Comparison of ENCODE assay signal across 14 cellular contexts in genomic region chr11:92848578-92848977, GRCh38.
A peak's percentile ranks its signal among the peaks of the same experiment; 100 is the strongest.
DNase-seq lines count a peak whose midpoint lies in the region; ATAC-seq and TF ChIP-seq lines count a peak whose summit lies in the region.
"Had no signal": no experiment of that assay in that cellular context is flagged by ENCODE, and none has a peak within 500 bp of the region (broad histone marks: within the 10 kb centered on the region; RNA-seq: fewer than 3 reads in every experiment).

No MANE protein-coding gene starts in this region.

- H3K9me3 ChIP-seq in PC-3 (ENCODE audit: low read length) = no peaks in the 10 kb centered on the region
- H3K9me3 ChIP-seq: A549, Caco-2 had no signal

- ATAC-seq in PC-3 = no peak
- no peak for ATAC-seq in GM21390 (IDR thresholded peaks at IDR 0.05; ENCODE audit: unreplicated experiment)
- ATAC-seq: A549; CD8-positive, alpha-beta T cell; GM12878; GM23338 had no signal

- H3K36me3 ChIP-seq in PC-3 (ENCODE audit: low read depth, low read length) = no peaks in the 10 kb centered on the region

- TF ChIP-seq CTCF in PC-3 (conservative IDR thresholded peaks at IDR 0.05; ENCODE audit: low read depth, low read length) (no peak), epithelial cell of esophagus (IDR thresholded peaks at IDR 0.05; ENCODE audit: insufficient read depth, low read depth, low read length, missing control alignments) (no peak), neural crest cell (conservative IDR thresholded peaks at IDR 0.05) (no peak)

- no peak overlapping the region for H3K4me3 Mint-ChIP-seq in neural crest cell
- no peak overlapping the region for H3K4me3 Mint-ChIP-seq in T-helper 2 cell treated with Interferon-gamma antibody and Interleukin-4, amounts not matched to agents 5 μg/mL and 100 μg/mL, for 36 hours
- H3K4me3 Mint-ChIP-seq: CD14-positive monocyte; CD8-positive, alpha-beta T cell; GM23338 had no signal

- no peaks in the 10 kb centered on the region for H3K4me1 ChIP-seq in PC-3 (ENCODE audit: insufficient read depth, low read length)
- H3K4me1 ChIP-seq: A549, Caco-2 had no signal

- DNase-seq in HT-29 (ENCODE audit: low spot score) (peak; percentile 7), PC-3 (peak; percentile 9), epithelial cell of esophagus (ENCODE audit: low read depth) (peak; percentile 68), neural crest cell (ENCODE audit: low read depth, low spot score) (no peak)
- DNase-seq in T-helper 2 cell treated with Interferon-gamma antibody and Interleukin-4, amounts not matched to agents 5 μg/mL and 100 μg/mL, for 36 hours (ENCODE audit: low spot score) = no peak
- no peak for DNase-seq in stimulated activated naive CD4-positive, alpha-beta T cell treated with Interleukin-2 at 50 U/mL for 16 hours (lab: John Stamatoyannopoulos, UW)
- DNase-seq: Caco-2; CD8-positive, alpha-beta T cell; H7 had no signal

- no peaks in the 10 kb centered on the region for H4K20me1 ChIP-seq in PC-3 (ENCODE audit: low read length)

- H3K9ac ChIP-seq in PC-3 (ENCODE audit: low read length) = no peak overlapping the region

- no peaks in the 10 kb centered on the region for H3F3A ChIP-seq in PC-3 (ENCODE audit: low read length, unreplicated experiment)

- no peak overlapping the region for H3K4me2 ChIP-seq in PC-3 (ENCODE audit: low read length)
- H3K4me2 ChIP-seq: A549, GM23338 had no signal

- POLR2A ChIA-PET in PC-3 (lab: Charles Lee; ENCODE audit: unreplicated experiment) = no interaction called here

- H3K27me3 Mint-ChIP-seq in neural crest cell (ENCODE audit: low read depth) = no peaks in the 10 kb centered on the region
- no peaks in the 10 kb centered on the region for H3K27me3 Mint-ChIP-seq in T-helper 2 cell treated with Interferon-gamma antibody and Interleukin-4, amounts not matched to agents 5 μg/mL and 100 μg/mL, for 36 hours (ENCODE audit: low read depth)

- no peak overlapping the region for H2AFZ ChIP-seq in PC-3 (ENCODE audit: low read length)
- H2AFZ ChIP-seq: GM23338 had no signal

- H3K4me3 ChIP-seq in PC-3 (ENCODE audit: low read length) = no peak overlapping the region
- no peak overlapping the region for H3K4me3 ChIP-seq in epithelial cell of esophagus (ENCODE audit: low read length)
- H3K4me3 ChIP-seq: A549, GM12878, GM23338 had no signal

- H3K9me3 Mint-ChIP-seq in neural crest cell = no peaks in the 10 kb centered on the region
- no peaks in the 10 kb centered on the region for H3K9me3 Mint-ChIP-seq in T-helper 2 cell treated with Interferon-gamma antibody and Interleukin-4, amounts not matched to agents 5 μg/mL and 100 μg/mL, for 36 hours
- H3K9me3 Mint-ChIP-seq: CD8-positive, alpha-beta T cell had no signal

- CTCF ChIA-PET in PC-3 (lab: Charles Lee) = no interaction called here

- H3K4me1 Mint-ChIP-seq in neural crest cell = peaks cover 21% of the 10 kb centered on the region
- no peaks in the 10 kb centered on the region for H3K4me1 Mint-ChIP-seq in T-helper 2 cell treated with Interferon-gamma antibody and Interleukin-4, amounts not matched to agents 5 μg/mL and 100 μg/mL, for 36 hours (ENCODE audit: low read depth)
- H3K4me1 Mint-ChIP-seq: CD14-positive monocyte had no signal

- no peaks in the 10 kb centered on the region for H3K9me2 ChIP-seq in PC-3 (replicated peaks; ENCODE audit: low read length)

- no TSS peak for BruUV-seq in PC-3 (replicated peaks; lab: Mats Ljungman, UMichigan)

- H3K36me3 Mint-ChIP-seq in neural crest cell (ENCODE audit: low read depth) = peaks cover 10% of the 10 kb centered on the region
- H3K36me3 Mint-ChIP-seq in T-helper 2 cell treated with Interferon-gamma antibody and Interleukin-4, amounts not matched to agents 5 μg/mL and 100 μg/mL, for 36 hours (ENCODE audit: low read depth) = no peaks in the 10 kb centered on the region
- H3K36me3 Mint-ChIP-seq: CD14-positive monocyte; CD8-positive, alpha-beta T cell had no signal

- intact Hi-C loops in PC-3 (cut with micrococcal nuclease) = no loop called here

- H3K27ac Mint-ChIP-seq in neural crest cell (ENCODE audit: unreplicated experiment) = peak overlapping the region; percentile 75
- no peak overlapping the region for H3K27ac Mint-ChIP-seq in T-helper 2 cell treated with Interferon-gamma antibody and Interleukin-4, amounts not matched to agents 5 μg/mL and 100 μg/mL, for 36 hours
- H3K27ac Mint-ChIP-seq: CD14-positive monocyte; CD8-positive, alpha-beta T cell; GM23338 had no signal

- H3K27ac ChIP-seq in PC-3 (ENCODE audit: low read length) = no peak overlapping the region
- H3K27ac ChIP-seq: A549 had no signal

- peaks cover 13% of the 10 kb centered on the region; the same call in 1 of the 2 replicates for H3K27me3 ChIP-seq in PC-3 (ENCODE audit: low read length)

- H3K79me2 ChIP-seq in PC-3 (ENCODE audit: low read length) = no peaks in the 10 kb centered on the region

Comparison
In these comparisons a context has a peak if more than half of its experiments do, and no peak if none do; other contexts are left out.
1. DNase-seq: peak in HT-29 (single experiment), PC-3 (single experiment) and epithelial cell of esophagus (single experiment); none in neural crest cell (single experiment), T-helper 2 cell treated with Interferon-gamma antibody and Interleukin-4, amounts not matched to agents 5 μg/mL and 100 μg/mL, for 36 hours (single experiment) and stimulated activated naive CD4-positive, alpha-beta T cell treated with Interleukin-2 at 50 U/mL for 16 hours (single experiment).